Comparison of ENCODE assay signal across 8 cellular contexts in genomic region chr14:34462132-34462893, GRCh38. TPM values are rescaled to one million over a fixed set of nuclear protein-coding genes. Genes with fewer than 3 reads are reported as not detected.
DNase-seq lines count a peak whose midpoint lies in the region; ATAC-seq and TF ChIP-seq lines count a peak whose summit lies in the region.

Gene SPTSSA (minus strand): TSS chr14:34462240. CDS start chr14:34462207, 33 bp downstream.

- CTCF ChIA-PET in activated naive CD4-positive, alpha-beta T cell treated with anti-CD3 and anti-CD28 coated beads, Interleukin-2, amount 10 ng/mL, durations not matched to agents 7 days and 5 days (lab: Charles Lee): no interaction called here

- TF ChIP-seq EP300 in gastroesophageal sphincter (IDR thresholded peaks at IDR 0.05): no peak
- no peak for TF ChIP-seq EP300 in suprapubic skin (IDR thresholded peaks at IDR 0.05)

- TF ChIP-seq POLR2A in gastroesophageal sphincter (IDR thresholded peaks at IDR 0.05): peak; percentile 94 to 96
- TF ChIP-seq POLR2A in suprapubic skin (IDR thresholded peaks at IDR 0.05): peak in 1 of 2 donors; percentile 91

- TF ChIP-seq CTCF in GM06990 (IDR thresholded peaks at IDR 0.05; ENCODE audit: insufficient read depth, low read length, poor library complexity, severe bottlenecking): no peak
- TF ChIP-seq CTCF in HFFc6 (IDR thresholded peaks at IDR 0.05): no peak
- peak in 1 of 4 experiments; percentile 8 for TF ChIP-seq CTCF in gastroesophageal sphincter (IDR thresholded peaks at IDR 0.05)
- no peak for TF ChIP-seq CTCF in suprapubic skin (IDR thresholded peaks at IDR 0.05)

- H3K4me3 Mint-ChIP-seq in HFFc6: peak within 1 kb of the TSS; percentile 96
- peak within 1 kb of the TSS; percentile 89 for H3K4me3 Mint-ChIP-seq in activated naive CD4-positive, alpha-beta T cell treated with anti-CD3 and anti-CD28 coated beads, Interleukin-2, amount 10 ng/mL, durations not matched to agents 7 days and 5 days

- H3K4me1 Mint-ChIP-seq in HFFc6 (ENCODE audit: low read depth): peaks cover 22% of the 10 kb centered on the region
- peaks cover 24% of the 10 kb centered on the region for H3K4me1 Mint-ChIP-seq in activated naive CD4-positive, alpha-beta T cell treated with anti-CD3 and anti-CD28 coated beads, Interleukin-2, amount 10 ng/mL, durations not matched to agents 7 days and 5 days

- H3K27ac ChIP-seq in SK-N-MC: no peak within 1 kb of the TSS
- peak within 1 kb of the TSS; percentile 90 to 98 (median 95) for H3K27ac ChIP-seq in gastroesophageal sphincter
- peak within 1 kb of the TSS; percentile 96 for H3K27ac ChIP-seq in suprapubic skin

- no peaks in the 10 kb centered on the region; the same call in 1 of the 2 replicates for H3K27me3 Mint-ChIP-seq in HFFc6 (ENCODE audit: insufficient read depth)
- H3K27me3 Mint-ChIP-seq in activated naive CD4-positive, alpha-beta T cell treated with anti-CD3 and anti-CD28 coated beads, Interleukin-2, amount 10 ng/mL, durations not matched to agents 7 days and 5 days: no peaks in the 10 kb centered on the region

- H3K27ac Mint-ChIP-seq in HFFc6: peak within 1 kb of the TSS; percentile 90
- H3K27ac Mint-ChIP-seq in activated naive CD4-positive, alpha-beta T cell treated with anti-CD3 and anti-CD28 coated beads, Interleukin-2, amount 10 ng/mL, durations not matched to agents 7 days and 5 days: peak within 1 kb of the TSS; percentile 89

- DNase-seq in GM06990 (ENCODE audit: extremely low read depth, insufficient read length) (peak; percentile 93), HFFc6 (peak; percentile 85), NAMALWA (ENCODE audit: low spot score) (peak; percentile 76), SK-N-MC (ENCODE audit: low read depth, low spot score) (no peak), occipital lobe (lab: John Stamatoyannopoulos, UW) (peak; percentile 92), suprapubic skin (ENCODE audit: low spot score in 2 of 2) (peak; percentile 95)
- DNase-seq in activated naive CD4-positive, alpha-beta T cell treated with anti-CD3 and anti-CD28 coated beads, Interleukin-2, amount 10 ng/mL, durations not matched to agents 7 days and 5 days: peak; percentile 94

- H3K9me3 ChIP-seq in SK-N-MC (ENCODE audit: low read depth, low read length): no peaks in the 10 kb centered on the region
- no peaks in the 10 kb centered on the region for H3K9me3 ChIP-seq in gastroesophageal sphincter
- no peaks in the 10 kb centered on the region for H3K9me3 ChIP-seq in suprapubic skin

- H3K36me3 Mint-ChIP-seq in HFFc6 (ENCODE audit: low read depth): no peaks in the 10 kb centered on the region; the same call in 1 of the 2 replicates
- H3K36me3 Mint-ChIP-seq in activated naive CD4-positive, alpha-beta T cell treated with anti-CD3 and anti-CD28 coated beads, Interleukin-2, amount 10 ng/mL, durations not matched to agents 7 days and 5 days: peaks cover 2% of the 10 kb centered on the region

- WGBS in gastroesophageal sphincter (ENCODE audit: low coverage in 1 of 2), 2 donors: 0% methylated on average over 9 of the region's 82 CpGs; no CpG with 5 or more reads in 1 of the 2 donors
- WGBS in suprapubic skin: under 1% methylated on average over 13 of the region's 82 CpGs

- no peaks in the 10 kb centered on the region for H3K36me3 ChIP-seq in GM06990 (ENCODE audit: control insufficient read depth, insufficient read depth, low read length)
- no peaks in the 10 kb centered on the region for H3K36me3 ChIP-seq in SK-N-MC (ENCODE audit: insufficient read depth, low read length)
- H3K36me3 ChIP-seq in gastroesophageal sphincter: no peaks in the 10 kb centered on the region
- no peaks in the 10 kb centered on the region for H3K36me3 ChIP-seq in suprapubic skin

- H3K4me1 ChIP-seq in gastroesophageal sphincter: peaks cover 0 to 36% (median 0%) of the 10 kb centered on the region in 3 donors
- H3K4me1 ChIP-seq in suprapubic skin: peaks cover 23% of the 10 kb centered on the region

- H3K9me3 Mint-ChIP-seq in HFFc6: no peaks in the 10 kb centered on the region
- no peaks in the 10 kb centered on the region for H3K9me3 Mint-ChIP-seq in activated naive CD4-positive, alpha-beta T cell treated with anti-CD3 and anti-CD28 coated beads, Interleukin-2, amount 10 ng/mL, durations not matched to agents 7 days and 5 days

- peak within 1 kb of the TSS; percentile 79 for H3K9ac ChIP-seq in SK-N-MC (ENCODE audit: insufficient read length)

- no peaks in the 10 kb centered on the region for H3K27me3 ChIP-seq in GM06990 (replicated peaks; ENCODE audit: control insufficient read depth, insufficient read depth, low read length)
- H3K27me3 ChIP-seq in gastroesophageal sphincter: no peaks in the 10 kb centered on the region
- H3K27me3 ChIP-seq in suprapubic skin: no peaks in the 10 kb centered on the region

- H3K4me3 ChIP-seq in GM06990 (replicated peaks; ENCODE audit: low read depth, low read length) (peak within 1 kb of the TSS; percentile 89), SK-N-MC (peak within 1 kb of the TSS; percentile 81), gastroesophageal sphincter (peak within 1 kb of the TSS; percentile 84 to 85), suprapubic skin (peak within 1 kb of the TSS; percentile 86)

- peak; percentile 98 for ATAC-seq in gastroesophageal sphincter

RNA-seq across cellular contexts. Expression of gene SPTSSA, which starts in this region (rescaled TPM):
- total RNA-seq in HFFc6 (2021; fragmentation: NEBNext Ultra II Directional; extraction: Animal tissue kit (Norgen Biotek cat#: 25700)): 10 to 100 TPM; 13.4 to 16.5 (median 15.4) TPM
- total RNA-seq in gastroesophageal sphincter (10 to 100 TPM; 14.7 to 28.9 (median 22.3) TPM), occipital lobe (15.9 TPM), suprapubic skin (10 to 100 TPM; 18.6 to 31.5 (median 28.1) TPM)
